9 cellular contexts compared by ENCODE assay signal in genomic region chr11:128906185-128907065, GRCh38. TPM values are rescaled to one million over a fixed set of nuclear protein-coding genes. Genes with fewer than 3 reads are reported as not detected.
DNase-seq lines count a peak whose midpoint lies in the region; ATAC-seq, FAIRE-seq and TF ChIP-seq lines count a peak whose summit lies in the region.
"Had no signal": no experiment of that assay in that cellular context is flagged by ENCODE, and none has a peak within 500 bp of the region (broad histone marks: within the 10 kb centered on the region; RNA-seq: fewer than 3 reads in every experiment).

No MANE protein-coding gene starts in this region.

- peak overlapping the region; percentile 50 for H3K4me3 ChIP-seq in bronchial epithelial cell (ENCODE audit: low read depth, low read length)
- peak overlapping the region; percentile 65 for H3K4me3 ChIP-seq in lower lobe of right lung
- H3K4me3 ChIP-seq in vagina = peak overlapping the region; percentile 57 to 64

- intact Hi-C loops in lower lobe of right lung (cut with DNase I) (no loop called here), vagina (cut with DNase I) (no loop called here)

- H3K4me3 Mint-ChIP-seq in stimulated activated naive CD8-positive, alpha-beta T cell treated with anti-CD3 and anti-CD28 coated beads, Interleukin-15, Interleukin-2, amounts not matched to agents 100 ng/mL and 50 ng/mL, for 24 hours = peak overlapping the region; percentile 72

- peaks cover 5% of the 10 kb centered on the region for H3K36me3 ChIP-seq in bronchial epithelial cell (ENCODE audit: control insufficient read depth, insufficient read depth, low read length)
- no peaks in the 10 kb centered on the region for H3K36me3 ChIP-seq in lower lobe of right lung
- no peaks in the 10 kb centered on the region for H3K36me3 ChIP-seq in vagina

- H3K27me3 ChIP-seq in bronchial epithelial cell (ENCODE audit: control insufficient read depth, insufficient read depth, low read length) (no peaks in the 10 kb centered on the region), lower lobe of right lung (ENCODE audit: low read depth) (no peaks in the 10 kb centered on the region), vagina (no peaks in the 10 kb centered on the region)

- ATAC-seq in stimulated activated naive CD8-positive, alpha-beta T cell treated with anti-CD3 and anti-CD28 coated beads, Interleukin-15, Interleukin-2, amounts not matched to agents 100 U/mL and 50 U/mL, for 24 hours = no peak
- peak; percentile 6 to 22 for ATAC-seq in lower lobe of right lung

- FAIRE-seq in bronchial epithelial cell (lab: Jason Lieb, UNC) = no peak

- peaks cover 56% of the 10 kb centered on the region for H3K4me1 ChIP-seq in lower lobe of right lung
- peaks cover 46% of the 10 kb centered on the region for H3K4me1 ChIP-seq in vagina

- H3K27ac ChIP-seq in lower lobe of right lung = peak overlapping the region; percentile 78
- peak overlapping the region; percentile 54 for H3K27ac ChIP-seq in vagina

- no peaks in the 10 kb centered on the region for H3K36me3 Mint-ChIP-seq in stimulated activated naive CD8-positive, alpha-beta T cell treated with anti-CD3 and anti-CD28 coated beads, Interleukin-15, Interleukin-2, amounts not matched to agents 100 ng/mL and 50 ng/mL, for 24 hours (ENCODE audit: low read depth)

- H3K27ac Mint-ChIP-seq in stimulated activated naive CD8-positive, alpha-beta T cell treated with anti-CD3 and anti-CD28 coated beads, Interleukin-15, Interleukin-2, amounts not matched to agents 100 ng/mL and 50 ng/mL, for 24 hours = no peak overlapping the region

- TF ChIP-seq CTCF in bronchial epithelial cell (IDR thresholded peaks at IDR 0.05; ENCODE audit: insufficient read depth, low read length, severe bottlenecking) (no peak), lower lobe of right lung (IDR thresholded peaks at IDR 0.05) (no peak), vagina (IDR thresholded peaks at IDR 0.05) (no peak)

- H3K9me3 ChIP-seq in lower lobe of right lung (no peaks in the 10 kb centered on the region), vagina (no peaks in the 10 kb centered on the region)

- no peak for DNase-seq in stimulated activated naive CD8-positive, alpha-beta T cell treated with anti-CD3 and anti-CD28 coated beads, Interleukin-15, Interleukin-2, amounts not matched to agents 100 U/mL and 50 U/mL, for 24 hours
- no peak for DNase-seq in bronchial epithelial cell (ENCODE audit: low read depth)
- no peak for DNase-seq in lower lobe of right lung
- DNase-seq in vagina (ENCODE audit: extremely low spot score in 2 of 2) = no peak
- no peak for DNase-seq in SIG-M5 treated with dmso at 0.1 percent for 504 hours (lab: John Stamatoyannopoulos, UW; ENCODE audit: unreplicated experiment)
- no peak for DNase-seq in NCI-H345 (lab: John Stamatoyannopoulos, UW)
- no peak for DNase-seq in T-helper 9 cell

- TF ChIP-seq POLR2A in vagina (IDR thresholded peaks at IDR 0.05) = no peak

- peaks cover 27% of the 10 kb centered on the region for H3K4me1 Mint-ChIP-seq in stimulated activated naive CD8-positive, alpha-beta T cell treated with anti-CD3 and anti-CD28 coated beads, Interleukin-15, Interleukin-2, amounts not matched to agents 100 ng/mL and 50 ng/mL, for 24 hours (ENCODE audit: low read depth)

- H3K27me3 Mint-ChIP-seq in stimulated activated naive CD8-positive, alpha-beta T cell treated with anti-CD3 and anti-CD28 coated beads, Interleukin-15, Interleukin-2, amounts not matched to agents 100 ng/mL and 50 ng/mL, for 24 hours = peaks cover 66% of the 10 kb centered on the region

- H3K9me3 Mint-ChIP-seq in stimulated activated naive CD8-positive, alpha-beta T cell treated with anti-CD3 and anti-CD28 coated beads, Interleukin-15, Interleukin-2, amounts not matched to agents 100 ng/mL and 50 ng/mL, for 24 hours = no peaks in the 10 kb centered on the region

RNA-seq across cellular contexts. Expression of gene KCNJ5, which starts 15.3 kb away (rescaled TPM):
- 13.2 and 15.5 TPM in 2 replicates for total RNA-seq in bronchial epithelial cell
- 12.9 TPM for total RNA-seq in lower lobe of right lung
- 1.5 TPM for total RNA-seq in vagina

RNA-seq across cellular contexts. Expression of gene TP53AIP1, which starts 36.2 kb away (rescaled TPM):
- 1.3 and 4.6 TPM in 2 replicates for total RNA-seq in bronchial epithelial cell
- total RNA-seq in lower lobe of right lung = not detected
- total RNA-seq in vagina = 3.7 TPM

RNA-seq across cellular contexts. Expression of gene KCNJ1, which starts 39.3 kb away (rescaled TPM):
- total RNA-seq in bronchial epithelial cell = under 0.01 TPM in 1 of 2 replicates, not detected in the other
- total RNA-seq in lower lobe of right lung = 0.18 TPM
- total RNA-seq in vagina = 1.5 TPM
- total RNA-seq: SK-MEL-5 had no signal
